Comparison of ENCODE assay signal across 9 cellular contexts in the genomic region with DNA sequence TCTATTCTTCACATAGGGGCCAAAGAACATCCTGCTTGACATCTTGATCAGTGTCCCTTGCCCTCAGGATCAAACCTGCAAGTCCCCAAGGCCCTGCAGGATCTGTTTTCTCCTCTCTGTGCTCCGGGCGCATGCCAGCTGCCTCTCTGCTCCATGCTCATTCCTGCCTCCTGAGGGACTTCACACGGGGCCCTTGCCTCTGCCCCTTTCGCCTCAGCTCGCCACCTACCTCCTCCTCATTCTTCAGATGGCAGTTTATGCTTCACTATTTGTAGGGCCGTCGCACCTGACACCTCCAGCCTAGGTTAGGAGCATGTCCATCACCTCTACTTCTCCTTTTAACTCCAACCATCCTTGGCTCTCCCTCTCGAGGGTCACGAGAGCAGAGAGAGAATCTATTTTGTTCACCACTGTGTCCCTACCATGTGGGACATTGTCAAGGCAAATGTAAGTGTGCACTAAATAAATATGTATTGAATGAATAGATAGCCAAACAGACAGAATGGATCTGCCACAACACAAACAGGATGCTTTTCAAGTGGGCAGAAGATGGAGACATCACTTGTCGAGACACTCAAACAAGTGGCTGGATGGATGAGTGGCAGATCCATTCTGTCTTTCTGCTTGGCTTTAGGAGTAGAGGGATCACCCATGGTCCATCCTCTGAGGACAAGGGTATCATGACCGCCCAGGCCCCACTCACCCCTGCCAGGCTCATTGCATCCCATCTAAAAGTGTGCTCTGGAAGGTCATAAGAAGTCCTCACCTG. TPM values are rescaled to one million over a fixed set of nuclear protein-coding genes. Genes with fewer than 3 reads are reported as not detected.
A peak's percentile ranks its signal among the peaks of the same experiment; 100 is the strongest.
DNase-seq lines count a peak whose midpoint lies in the region; ATAC-seq, FAIRE-seq and TF ChIP-seq lines count a peak whose summit lies in the region.
"Had no signal": no experiment of that assay in that cellular context is flagged by ENCODE, and none has a peak within 500 bp of the region (broad histone marks: within the 10 kb centered on the region; RNA-seq: fewer than 3 reads in every experiment).

No MANE protein-coding gene starts in this region.

- H3K4me3 Mint-ChIP-seq in activated CD8-positive, alpha-beta T cell treated with anti-CD3 and anti-CD28 coated beads for 36 hours = no peak overlapping the region

- H3K27me3 Mint-ChIP-seq in activated CD8-positive, alpha-beta T cell treated with anti-CD3 and anti-CD28 coated beads for 36 hours = no peaks in the 10 kb centered on the region

- peak; percentile 31 for FAIRE-seq in GM12891 (lab: Jason Lieb, UNC)

- no peaks in the 10 kb centered on the region for H3K9me3 Mint-ChIP-seq in activated CD8-positive, alpha-beta T cell treated with anti-CD3 and anti-CD28 coated beads for 36 hours

- TF ChIP-seq CTCF in activated CD8-positive, alpha-beta T cell treated with anti-CD3 and anti-CD28 coated beads for 36 hours (IDR thresholded peaks at IDR 0.05) = no peak
- TF ChIP-seq CTCF in left ventricle myocardium inferior (IDR thresholded peaks at IDR 0.05; ENCODE audit: borderline replicate concordance) = no peak
- TF ChIP-seq CTCF in gastrocnemius medialis (IDR thresholded peaks at IDR 0.05 in 4 of 5, conservative IDR thresholded peaks at IDR 0.05 in 1 of 5) = no peak

- no peak for DNase-seq in GM12891 (ENCODE audit: insufficient read length, low spot score)
- no peak for DNase-seq in activated CD8-positive, alpha-beta T cell treated with anti-CD3 and anti-CD28 coated beads for 36 hours
- DNase-seq in left ventricle myocardium inferior = no peak
- no peak for DNase-seq in gastrocnemius medialis
- no peak for DNase-seq in stimulated activated naive CD4-positive, alpha-beta T cell (lab: John Stamatoyannopoulos, UW)
- no peak for DNase-seq in activated naive CD4-positive, alpha-beta T cell (lab: John Stamatoyannopoulos, UW)
- DNase-seq in GDM1 (lab: John Stamatoyannopoulos, UW) = no peak

- intact Hi-C loops in activated CD8-positive, alpha-beta T cell treated with anti-CD3 and anti-CD28 coated beads for 36 hours (cut with micrococcal nuclease) = no loop called here
- intact Hi-C loops in left ventricle myocardium inferior (cut with micrococcal nuclease) (no loop called here), gastrocnemius medialis (cut with DNase I; ENCODE audit: low total_unique reads) (no loop called here)

- peaks cover 55% of the 10 kb centered on the region for H3K4me1 Mint-ChIP-seq in activated CD8-positive, alpha-beta T cell treated with anti-CD3 and anti-CD28 coated beads for 36 hours (ENCODE audit: low read depth)

- no peak for TF ChIP-seq POLR2A in GM12891 (IDR thresholded peaks at IDR 0.05; ENCODE audit: low read depth, low read length)
- TF ChIP-seq POLR2A in gastrocnemius medialis (IDR thresholded peaks at IDR 0.05) = no peak

- H3K4me1 ChIP-seq in left ventricle myocardium inferior (peaks cover 96% of the 10 kb centered on the region), gastrocnemius medialis (peaks cover 72 to 85% of the 10 kb centered on the region in 2 donors)

- CTCF ChIA-PET in activated CD8-positive, alpha-beta T cell treated with anti-CD3 and anti-CD28 coated beads for 36 hours (lab: Charles Lee) = no interaction called here

- H3K27me3 ChIP-seq in left ventricle myocardium inferior (ENCODE audit: low read depth) (no peaks in the 10 kb centered on the region), gastrocnemius medialis (no peaks in the 10 kb centered on the region)

- in situ Hi-C loops in gastrocnemius medialis (cut with MboI; ENCODE audit: low sequenced_read_pairs in 4 of 4) = no loop called here

- no peak for ATAC-seq in activated CD8-positive, alpha-beta T cell treated with anti-CD3 and anti-CD28 coated beads for 36 hours
- ATAC-seq in gastrocnemius medialis (no peak), HG03196 (IDR thresholded peaks at IDR 0.05; ENCODE audit: unreplicated experiment) (no peak)

- H3K36me3 Mint-ChIP-seq in activated CD8-positive, alpha-beta T cell treated with anti-CD3 and anti-CD28 coated beads for 36 hours (ENCODE audit: low read depth) = peaks cover 15% of the 10 kb centered on the region

- POLR2A ChIA-PET in activated CD8-positive, alpha-beta T cell treated with anti-CD3 and anti-CD28 coated beads for 36 hours (lab: Charles Lee) = no interaction called here

- peak overlapping the region; percentile 2 for H3K4me3 ChIP-seq in left ventricle myocardium inferior
- H3K4me3 ChIP-seq in gastrocnemius medialis = no peak overlapping the region
- H3K4me3 ChIP-seq: mucosa of descending colon had no signal

- H3K27ac Mint-ChIP-seq in activated CD8-positive, alpha-beta T cell treated with anti-CD3 and anti-CD28 coated beads for 36 hours = peak overlapping the region; percentile 48

- H3K27ac ChIP-seq in left ventricle myocardium inferior (replicated peaks) (peak overlapping the region; percentile 91), gastrocnemius medialis (peak overlapping the region; percentile 89 to 98 (median 96))

- H3K9me3 ChIP-seq in left ventricle myocardium inferior (replicated peaks) (no peaks in the 10 kb centered on the region), gastrocnemius medialis (no peaks in the 10 kb centered on the region)
- H3K9me3 ChIP-seq: mucosa of descending colon had no signal

- no peaks in the 10 kb centered on the region for H3K36me3 ChIP-seq in left ventricle myocardium inferior
- no peaks in the 10 kb centered on the region for H3K36me3 ChIP-seq in gastrocnemius medialis

TF ChIP-seq in GM12891, 5 proteins besides CTCF, POLR2A, EP300 and RAD21:
- no peak for TF ChIP-seq TAF1 (IDR thresholded peaks at IDR 0.05; ENCODE audit: low read depth, low read length)
- no peak for TF ChIP-seq POLR2AphosphoS5 (IDR thresholded peaks at IDR 0.05; ENCODE audit: low read depth, low read length)
- TF ChIP-seq PAX5 (IDR thresholded peaks at IDR 0.05; ENCODE audit: insufficient read depth, low read length, severe bottlenecking) = no peak
- no peak for TF ChIP-seq SPI1 (IDR thresholded peaks at IDR 0.05; ENCODE audit: low read depth, low read length)
- no peak for TF ChIP-seq POU2F2 (IDR thresholded peaks at IDR 0.05; ENCODE audit: low read depth, low read length)
TF ChIP-seq in GM12891: peak in this region for 0.

RNA-seq across cellular contexts. Expression of a gene that starts 29.6 kb away (rescaled TPM):
- polyA plus RNA-seq in GM12891 (2012; ENCODE audit: low read depth, missing spikeins) = 122 TPM
- 100 to 1,000 TPM; 183 to 189 TPM for total RNA-seq in activated CD8-positive, alpha-beta T cell treated with anti-CD3 and anti-CD28 coated beads for 36 hours
- total RNA-seq in left ventricle myocardium inferior = 111 TPM
- total RNA-seq in gastrocnemius medialis = 10 to 100 TPM; 32.0 to 85.3 (median 63.9) TPM

RNA-seq across cellular contexts. Expression of a gene that starts 58.1 kb away (rescaled TPM):
- polyA plus RNA-seq in GM12891 (2012; ENCODE audit: low read depth, missing spikeins) = 367 TPM
- total RNA-seq in activated CD8-positive, alpha-beta T cell treated with anti-CD3 and anti-CD28 coated beads for 36 hours = 100 to 1,000 TPM; 306 to 308 TPM
- total RNA-seq in left ventricle myocardium inferior = 598 TPM
- total RNA-seq in gastrocnemius medialis = 100 to 1,000 TPM; 619 to 975 (median 681) TPM

RNA-seq across cellular contexts. Expression of a gene that starts 59.3 kb away (rescaled TPM):
- 123 TPM for polyA plus RNA-seq in GM12891 (2012; ENCODE audit: low read depth, missing spikeins)
- total RNA-seq in activated CD8-positive, alpha-beta T cell treated with anti-CD3 and anti-CD28 coated beads for 36 hours = 100 to 1,000 TPM; 166 to 174 TPM
- 1.6 TPM for total RNA-seq in left ventricle myocardium inferior
- under 1 TPM in 3 of 4 donors, not detected in 1; 0.31 to 0.97 (median 0.78) TPM for total RNA-seq in gastrocnemius medialis

Comparison
In these comparisons a context has a peak if more than half of its experiments do, and no peak if none do; other contexts are left out.
1. RNA of a gene that starts 59.3 kb away (total RNA-seq): 166 to 174 TPM in activated CD8-positive, alpha-beta T cell treated with anti-CD3 and anti-CD28 coated beads for 36 hours; 1.6 TPM in left ventricle myocardium inferior (single experiment) and 0.31 to 0.97 TPM in gastrocnemius medialis; every median in the first group is over 10 times any median in the second.